1 cellular context compared by ENCODE assay signal in the genomic region with DNA sequence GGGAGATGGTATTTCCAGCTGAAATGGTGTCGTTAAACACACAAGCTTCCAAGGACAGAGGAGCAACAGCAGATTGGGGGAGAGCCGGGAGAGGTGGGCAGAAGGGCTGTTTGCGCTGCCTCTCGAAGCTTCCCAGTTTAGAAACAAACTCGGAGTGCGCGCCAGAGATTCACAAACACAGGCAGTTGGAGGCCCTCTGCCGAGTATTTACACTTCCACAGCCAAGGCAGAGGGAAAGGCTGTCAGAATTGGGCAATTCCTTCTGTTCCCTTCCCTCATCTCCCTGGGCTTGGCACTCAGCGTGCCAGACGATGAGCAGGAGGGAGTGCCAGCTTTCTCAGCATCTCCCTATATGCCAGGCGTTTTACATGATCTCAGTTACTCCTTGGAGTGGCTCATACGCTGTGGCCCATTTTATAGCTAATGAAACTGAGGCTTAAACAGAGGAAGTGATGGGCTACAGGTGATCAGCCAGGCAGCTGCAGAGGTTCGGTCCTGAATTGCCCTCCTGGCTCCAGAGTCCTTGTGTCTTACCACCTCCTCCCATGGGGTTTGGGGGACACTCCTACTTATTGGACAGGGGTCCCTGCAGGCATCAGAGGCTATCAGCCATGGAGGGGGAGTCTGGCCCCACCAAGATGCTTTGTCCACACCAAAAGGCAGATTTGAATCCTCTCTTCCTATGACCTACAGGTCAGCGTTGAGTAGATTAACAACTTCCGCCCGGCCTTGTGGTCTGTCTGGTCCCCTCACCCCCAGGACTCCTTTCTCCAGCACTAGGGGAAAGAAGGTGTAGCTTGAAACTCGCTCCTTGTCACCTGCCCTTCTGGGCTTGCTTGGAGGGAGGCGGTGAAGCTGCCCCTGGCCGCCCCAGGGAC.
A peak's percentile ranks its signal among the peaks of the same experiment; 100 is the strongest.
TF ChIP-seq lines count a peak whose summit lies in the region.

No MANE protein-coding gene starts in this region.

TF ChIP-seq in HepG2, 621 proteins besides CTCF, POLR2A, EP300 and RAD21:
- TF ChIP-seq, protein P1, sequence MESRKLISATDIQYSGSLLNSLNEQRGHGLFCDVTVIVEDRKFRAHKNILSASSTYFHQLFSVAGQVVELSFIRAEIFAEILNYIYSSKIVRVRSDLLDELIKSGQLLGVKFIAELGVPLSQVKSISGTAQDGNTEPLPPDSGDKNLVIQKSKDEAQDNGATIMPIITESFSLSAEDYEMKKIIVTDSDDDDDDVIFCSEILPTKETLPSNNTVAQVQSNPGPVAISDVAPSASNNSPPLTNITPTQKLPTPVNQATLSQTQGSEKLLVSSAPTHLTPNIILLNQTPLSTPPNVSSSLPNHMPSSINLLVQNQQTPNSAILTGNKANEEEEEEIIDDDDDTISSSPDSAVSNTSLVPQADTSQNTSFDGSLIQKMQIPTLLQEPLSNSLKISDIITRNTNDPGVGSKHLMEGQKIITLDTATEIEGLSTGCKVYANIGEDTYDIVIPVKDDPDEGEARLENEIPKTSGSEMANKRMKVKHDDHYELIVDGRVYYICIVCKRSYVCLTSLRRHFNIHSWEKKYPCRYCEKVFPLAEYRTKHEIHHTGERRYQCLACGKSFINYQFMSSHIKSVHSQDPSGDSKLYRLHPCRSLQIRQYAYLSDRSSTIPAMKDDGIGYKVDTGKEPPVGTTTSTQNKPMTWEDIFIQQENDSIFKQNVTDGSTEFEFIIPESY (CRISPR knock-in tag; IDR thresholded peaks at IDR 0.05), result 0 out of 2 replicates have a peak, but pooled peaks have one; percentile 5
- TF ChIP-seq CEBPG (CRISPR knock-in tag; IDR thresholded peaks at IDR 0.05) (peak; percentile 66), TBX2 (CRISPR knock-in tag; IDR thresholded peaks at IDR 0.05; ENCODE audit: borderline replicate concordance) (0 out of 2 replicates have a peak, but pooled peaks have one; percentile 28), ZNF260 (CRISPR knock-in tag; IDR thresholded peaks at IDR 0.05; ENCODE audit: borderline replicate concordance, low read depth) (no peak), ZNF317 (CRISPR knock-in tag; IDR thresholded peaks at IDR 0.05) (no peak), PHF21A (CRISPR knock-in tag; IDR thresholded peaks at IDR 0.05) (peak; percentile 44; the same call in 1 of the 2 replicates), STAG1 (CRISPR knock-in tag; IDR thresholded peaks at IDR 0.05) (peak; percentile 28; the same call in 1 of the 2 replicates), NBN (conservative IDR thresholded peaks at IDR 0.05) (no peak), FOXA3 (CRISPR knock-in tag; IDR thresholded peaks at IDR 0.05) (peak; percentile 33; the same call in 1 of the 2 replicates), ZNF124 (CRISPR knock-in tag; IDR thresholded peaks at IDR 0.05) (no peak), SYNCRIP (IDR thresholded peaks at IDR 0.05; ENCODE audit: insufficient read depth, low read depth, low read length) (no peak), SPEN (CRISPR knock-in tag; IDR thresholded peaks at IDR 0.05; ENCODE audit: low read depth) (0 out of 2 replicates have a peak, but pooled peaks have one; percentile 13), SALL1 (CRISPR knock-in tag; IDR thresholded peaks at IDR 0.05) (peak; percentile 17; the same call in 1 of the 2 replicates), KMT2A (CRISPR knock-in tag; IDR thresholded peaks at IDR 0.05) (no peak), ZNF232 (CRISPR knock-in tag; IDR thresholded peaks at IDR 0.05; ENCODE audit: borderline replicate concordance) (no peak), ZNF468 (CRISPR knock-in tag; IDR thresholded peaks at IDR 0.05) (no peak), ESRRA (CRISPR knock-in tag; IDR thresholded peaks at IDR 0.05; ENCODE audit: low read depth) (no peak), BORCS8-MEF2B (CRISPR knock-in tag; IDR thresholded peaks at IDR 0.05) (0 out of 2 replicates have a peak, but pooled peaks have one; percentile 30), GFI1 (CRISPR knock-in tag; IDR thresholded peaks at IDR 0.05; ENCODE audit: borderline replicate concordance) (peak; percentile 53; the same call in 1 of the 2 replicates), SNAI1 (CRISPR knock-in tag; IDR thresholded peaks at IDR 0.05; ENCODE audit: borderline replicate concordance) (no peak), NRL (CRISPR knock-in tag; IDR thresholded peaks at IDR 0.05; ENCODE audit: borderline replicate concordance) (peak; percentile 49; the same call in 1 of the 2 replicates), ZMYM3 (CRISPR knock-in tag; IDR thresholded peaks at IDR 0.05) (peak; percentile 27; the same call in 1 of the 2 replicates), ZNF629 (CRISPR knock-in tag; conservative IDR thresholded peaks at IDR 0.05) (peak; percentile 95), TMF1 (CRISPR knock-in tag; IDR thresholded peaks at IDR 0.05; ENCODE audit: low read depth) (no peak), CEBPB (IDR thresholded peaks at IDR 0.05; ENCODE audit: borderline replicate concordance, low read depth, low read length) (peak; percentile 15; the same call in 1 of the 2 replicates), HHEX (CRISPR knock-in tag; IDR thresholded peaks at IDR 0.05) (no peak), TGIF2 (CRISPR knock-in tag; IDR thresholded peaks at IDR 0.05) (0 out of 2 replicates have a peak, but pooled peaks have one; percentile 8), FOSL1 (CRISPR knock-in tag; IDR thresholded peaks at IDR 0.05; ENCODE audit: borderline replicate concordance) (no peak)
- TF ChIP-seq, protein P2, sequence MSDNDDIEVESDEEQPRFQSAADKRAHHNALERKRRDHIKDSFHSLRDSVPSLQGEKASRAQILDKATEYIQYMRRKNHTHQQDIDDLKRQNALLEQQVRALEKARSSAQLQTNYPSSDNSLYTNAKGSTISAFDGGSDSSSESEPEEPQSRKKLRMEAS (IDR thresholded peaks at IDR 0.05), result 0 out of 2 replicates have a peak, but pooled peaks have one; percentile 30
- TF ChIP-seq, protein P3, sequence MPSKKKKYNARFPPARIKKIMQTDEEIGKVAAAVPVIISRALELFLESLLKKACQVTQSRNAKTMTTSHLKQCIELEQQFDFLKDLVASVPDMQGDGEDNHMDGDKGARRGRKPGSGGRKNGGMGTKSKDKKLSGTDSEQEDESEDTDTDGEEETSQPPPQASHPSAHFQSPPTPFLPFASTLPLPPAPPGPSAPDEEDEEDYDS (CRISPR knock-in tag; IDR thresholded peaks at IDR 0.05), result no peak
- TF ChIP-seq, protein P4, sequence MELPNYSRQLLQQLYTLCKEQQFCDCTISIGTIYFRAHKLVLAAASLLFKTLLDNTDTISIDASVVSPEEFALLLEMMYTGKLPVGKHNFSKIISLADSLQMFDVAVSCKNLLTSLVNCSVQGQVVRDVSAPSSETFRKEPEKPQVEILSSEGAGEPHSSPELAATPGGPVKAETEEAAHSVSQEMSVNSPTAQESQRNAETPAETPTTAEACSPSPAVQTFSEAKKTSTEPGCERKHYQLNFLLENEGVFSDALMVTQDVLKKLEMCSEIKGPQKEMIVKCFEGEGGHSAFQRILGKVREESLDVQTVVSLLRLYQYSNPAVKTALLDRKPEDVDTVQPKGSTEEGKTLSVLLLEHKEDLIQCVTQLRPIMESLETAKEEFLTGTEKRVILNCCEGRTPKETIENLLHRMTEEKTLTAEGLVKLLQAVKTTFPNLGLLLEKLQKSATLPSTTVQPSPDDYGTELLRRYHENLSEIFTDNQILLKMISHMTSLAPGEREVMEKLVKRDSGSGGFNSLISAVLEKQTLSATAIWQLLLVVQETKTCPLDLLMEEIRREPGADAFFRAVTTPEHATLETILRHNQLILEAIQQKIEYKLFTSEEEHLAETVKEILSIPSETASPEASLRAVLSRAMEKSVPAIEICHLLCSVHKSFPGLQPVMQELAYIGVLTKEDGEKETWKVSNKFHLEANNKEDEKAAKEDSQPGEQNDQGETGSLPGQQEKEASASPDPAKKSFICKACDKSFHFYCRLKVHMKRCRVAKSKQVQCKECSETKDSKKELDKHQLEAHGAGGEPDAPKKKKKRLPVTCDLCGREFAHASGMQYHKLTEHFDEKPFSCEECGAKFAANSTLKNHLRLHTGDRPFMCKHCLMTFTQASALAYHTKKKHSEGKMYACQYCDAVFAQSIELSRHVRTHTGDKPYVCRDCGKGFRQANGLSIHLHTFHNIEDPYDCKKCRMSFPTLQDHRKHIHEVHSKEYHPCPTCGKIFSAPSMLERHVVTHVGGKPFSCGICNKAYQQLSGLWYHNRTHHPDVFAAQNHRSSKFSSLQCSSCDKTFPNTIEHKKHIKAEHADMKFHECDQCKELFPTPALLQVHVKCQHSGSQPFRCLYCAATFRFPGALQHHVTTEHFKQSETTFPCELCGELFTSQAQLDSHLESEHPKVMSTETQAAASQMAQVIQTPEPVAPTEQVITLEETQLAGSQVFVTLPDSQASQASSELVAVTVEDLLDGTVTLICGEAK (IDR thresholded peaks at IDR 0.05), result no peak
- TF ChIP-seq, protein P4 (CRISPR knock-in tag; IDR thresholded peaks at IDR 0.05), result no peak
- TF ChIP-seq, protein P5, sequence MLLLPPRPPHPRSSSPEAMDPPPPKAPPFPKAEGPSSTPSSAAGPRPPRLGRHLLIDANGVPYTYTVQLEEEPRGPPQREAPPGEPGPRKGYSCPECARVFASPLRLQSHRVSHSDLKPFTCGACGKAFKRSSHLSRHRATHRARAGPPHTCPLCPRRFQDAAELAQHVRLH (CRISPR knock-in tag; IDR thresholded peaks at IDR 0.05; ENCODE audit: borderline replicate concordance, low read depth), result no peak
- TF ChIP-seq, protein P6, sequence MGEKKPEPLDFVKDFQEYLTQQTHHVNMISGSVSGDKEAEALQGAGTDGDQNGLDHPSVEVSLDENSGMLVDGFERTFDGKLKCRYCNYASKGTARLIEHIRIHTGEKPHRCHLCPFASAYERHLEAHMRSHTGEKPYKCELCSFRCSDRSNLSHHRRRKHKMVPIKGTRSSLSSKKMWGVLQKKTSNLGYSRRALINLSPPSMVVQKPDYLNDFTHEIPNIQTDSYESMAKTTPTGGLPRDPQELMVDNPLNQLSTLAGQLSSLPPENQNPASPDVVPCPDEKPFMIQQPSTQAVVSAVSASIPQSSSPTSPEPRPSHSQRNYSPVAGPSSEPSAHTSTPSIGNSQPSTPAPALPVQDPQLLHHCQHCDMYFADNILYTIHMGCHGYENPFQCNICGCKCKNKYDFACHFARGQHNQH (CRISPR knock-in tag; IDR thresholded peaks at IDR 0.05), result peak; percentile 31; the same call in 1 of the 2 replicates
- TF ChIP-seq, protein P7, sequence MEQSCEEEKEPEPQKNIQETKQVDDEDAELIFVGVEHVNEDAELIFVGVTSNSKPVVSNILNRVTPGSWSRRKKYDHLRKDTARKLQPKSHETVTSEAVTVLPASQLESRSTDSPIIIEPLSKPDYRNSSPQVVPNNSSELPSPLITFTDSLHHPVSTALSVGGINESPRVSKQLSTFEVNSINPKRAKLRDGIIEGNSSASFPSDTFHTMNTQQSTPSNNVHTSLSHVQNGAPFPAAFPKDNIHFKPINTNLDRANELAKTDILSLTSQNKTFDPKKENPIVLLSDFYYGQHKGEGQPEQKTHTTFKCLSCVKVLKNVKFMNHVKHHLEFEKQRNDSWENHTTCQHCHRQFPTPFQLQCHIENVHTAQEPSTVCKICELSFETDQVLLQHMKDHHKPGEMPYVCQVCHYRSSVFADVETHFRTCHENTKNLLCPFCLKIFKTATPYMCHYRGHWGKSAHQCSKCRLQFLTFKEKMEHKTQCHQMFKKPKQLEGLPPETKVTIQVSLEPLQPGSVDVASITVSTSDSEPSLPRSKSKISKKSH (CRISPR knock-in tag; IDR thresholded peaks at IDR 0.05; ENCODE audit: borderline replicate concordance), result 0 out of 2 replicates have a peak, but pooled peaks have one; percentile 19
- TF ChIP-seq, protein P8, sequence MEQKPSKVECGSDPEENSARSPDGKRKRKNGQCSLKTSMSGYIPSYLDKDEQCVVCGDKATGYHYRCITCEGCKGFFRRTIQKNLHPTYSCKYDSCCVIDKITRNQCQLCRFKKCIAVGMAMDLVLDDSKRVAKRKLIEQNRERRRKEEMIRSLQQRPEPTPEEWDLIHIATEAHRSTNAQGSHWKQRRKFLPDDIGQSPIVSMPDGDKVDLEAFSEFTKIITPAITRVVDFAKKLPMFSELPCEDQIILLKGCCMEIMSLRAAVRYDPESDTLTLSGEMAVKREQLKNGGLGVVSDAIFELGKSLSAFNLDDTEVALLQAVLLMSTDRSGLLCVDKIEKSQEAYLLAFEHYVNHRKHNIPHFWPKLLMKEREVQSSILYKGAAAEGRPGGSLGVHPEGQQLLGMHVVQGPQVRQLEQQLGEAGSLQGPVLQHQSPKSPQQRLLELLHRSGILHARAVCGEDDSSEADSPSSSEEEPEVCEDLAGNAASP (CRISPR knock-in tag; IDR thresholded peaks at IDR 0.05; ENCODE audit: borderline replicate concordance), result no peak
